1 cellular context compared by ENCODE assay signal in genomic region chr2:127771756-127772155, GRCh38.
TF ChIP-seq lines count a peak whose summit lies in the region.

No MANE protein-coding gene starts in this region.

TF ChIP-seq in IMR-90, 13 proteins besides CTCF, POLR2A, EP300 and RAD21 (continued from another document):
- TF ChIP-seq, protein P1, sequence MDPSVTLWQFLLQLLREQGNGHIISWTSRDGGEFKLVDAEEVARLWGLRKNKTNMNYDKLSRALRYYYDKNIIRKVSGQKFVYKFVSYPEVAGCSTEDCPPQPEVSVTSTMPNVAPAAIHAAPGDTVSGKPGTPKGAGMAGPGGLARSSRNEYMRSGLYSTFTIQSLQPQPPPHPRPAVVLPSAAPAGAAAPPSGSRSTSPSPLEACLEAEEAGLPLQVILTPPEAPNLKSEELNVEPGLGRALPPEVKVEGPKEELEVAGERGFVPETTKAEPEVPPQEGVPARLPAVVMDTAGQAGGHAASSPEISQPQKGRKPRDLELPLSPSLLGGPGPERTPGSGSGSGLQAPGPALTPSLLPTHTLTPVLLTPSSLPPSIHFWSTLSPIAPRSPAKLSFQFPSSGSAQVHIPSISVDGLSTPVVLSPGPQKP (IDR thresholded peaks at IDR 0.05; ENCODE audit: borderline replicate concordance, low read depth, low read length), result no peak
- no peak for TF ChIP-seq MAZ (IDR thresholded peaks at IDR 0.05; ENCODE audit: borderline replicate concordance, low read depth, low read length)
